In genomic region chr2:180644709-180645108, GRCh38 we compare ENCODE assay signal across 21 cellular contexts.
A peak's percentile ranks its signal among the peaks of the same experiment; 100 is the strongest.
DNase-seq lines count a peak whose midpoint lies in the region; ATAC-seq and TF ChIP-seq lines count a peak whose summit lies in the region.
"Had no signal": no experiment of that assay in that cellular context is flagged by ENCODE, and none has a peak within 500 bp of the region (broad histone marks: within the 10 kb centered on the region; RNA-seq: fewer than 3 reads in every experiment).

No MANE protein-coding gene starts in this region.

- no peaks in the 10 kb centered on the region for H3K36me3 Mint-ChIP-seq in progenitor cell of endocrine pancreas (ENCODE audit: insufficient read depth)
- H3K36me3 Mint-ChIP-seq: CD14-positive monocyte had no signal

- no peak overlapping the region for H3K27ac Mint-ChIP-seq in progenitor cell of endocrine pancreas
- H3K27ac Mint-ChIP-seq: activated naive CD4-positive, alpha-beta T cell treated with anti-CD3 and anti-CD28 coated beads for 36 hours; CD14-positive monocyte; effector memory CD8-positive, alpha-beta T cell; GM23338; T-helper 17 cell had no signal

- CTCF ChIA-PET in PC-3 (lab: Charles Lee), result no interaction called here

- DNase-seq in EL, result peak; percentile 42
- peak; percentile 91 for DNase-seq in PC-3
- peak; percentile 85 for DNase-seq in choroid plexus epithelial cell (ENCODE audit: low read depth)
- no peak for DNase-seq in mucosa of descending colon
- no peak for DNase-seq in progenitor cell of endocrine pancreas (ENCODE audit: low spot score, unreplicated experiment)
- DNase-seq in right atrium auricular region (ENCODE audit: low spot score), result no peak
- DNase-seq in ecto neural progenitor cell (ENCODE audit: low spot score), result no peak
- DNase-seq: activated CD4-positive, CD25-positive, alpha-beta regulatory T cell; activated naive CD4-positive, alpha-beta T cell treated with anti-CD3 and anti-CD28 coated beads for 36 hours; DMS79 treated with DMSO at 0.1 percent for 48 hours; effector memory CD8-positive, alpha-beta T cell; NCI-H1048; NCI-H774; stimulated activated CD4-positive, alpha-beta T cell treated with anti-CD3 and anti-CD28 coated beads, Interleukin-4, amount 100 ng/mL, for 4 hours; T-helper 17 cell; tibial artery had no signal

- no TSS peak for BruUV-seq in PC-3 (replicated peaks; lab: Mats Ljungman, UMichigan)

- H3K27me3 Mint-ChIP-seq in progenitor cell of endocrine pancreas, result no peaks in the 10 kb centered on the region

- no peaks in the 10 kb centered on the region for H4K20me1 ChIP-seq in PC-3 (ENCODE audit: low read length)

- peaks cover 22% of the 10 kb centered on the region for H3K4me1 ChIP-seq in PC-3 (ENCODE audit: insufficient read depth, low read length)
- no peaks in the 10 kb centered on the region for H3K4me1 ChIP-seq in mucosa of descending colon (ENCODE audit: low read depth)
- H3K4me1 ChIP-seq in right atrium auricular region, result no peaks in the 10 kb centered on the region

- TF ChIP-seq CTCF in PC-3 (conservative IDR thresholded peaks at IDR 0.05; ENCODE audit: low read depth, low read length), result no peak
- TF ChIP-seq CTCF in choroid plexus epithelial cell (conservative IDR thresholded peaks at IDR 0.05; ENCODE audit: low read depth, low read length), result no peak
- no peak for TF ChIP-seq CTCF in mucosa of descending colon (IDR thresholded peaks at IDR 0.05)
- no peak for TF ChIP-seq CTCF in progenitor cell of endocrine pancreas (IDR thresholded peaks at IDR 0.05; ENCODE audit: unreplicated experiment)
- no peak for TF ChIP-seq CTCF in right atrium auricular region (IDR thresholded peaks at IDR 0.05)

- H3K4me3 Mint-ChIP-seq in progenitor cell of endocrine pancreas (ENCODE audit: low read depth), result no peak overlapping the region
- H3K4me3 Mint-ChIP-seq: activated naive CD4-positive, alpha-beta T cell treated with anti-CD3 and anti-CD28 coated beads for 36 hours; CD14-positive monocyte; effector memory CD8-positive, alpha-beta T cell; GM23338; T-helper 17 cell had no signal

- no peak overlapping the region for H3K4me3 ChIP-seq in PC-3 (ENCODE audit: low read length)
- H3K4me3 ChIP-seq in choroid plexus epithelial cell (ENCODE audit: low read depth, low read length), result no peak overlapping the region
- H3K4me3 ChIP-seq in mucosa of descending colon, result no peak overlapping the region
- H3K4me3 ChIP-seq in right atrium auricular region, result no peak overlapping the region
- H3K4me3 ChIP-seq: GM23338, skin epidermis, tibial artery had no signal

- intact Hi-C loops in PC-3 (cut with micrococcal nuclease), result no loop called here
- intact Hi-C loops in mucosa of descending colon (cut with DNase I, micrococcal nuclease), result no loop called here

- H3K27me3 ChIP-seq in PC-3 (ENCODE audit: low read length) (no peaks in the 10 kb centered on the region), right atrium auricular region (no peaks in the 10 kb centered on the region)
- H3K27me3 ChIP-seq: tibial artery had no signal

- H3F3A ChIP-seq in PC-3 (ENCODE audit: low read length, unreplicated experiment), result peaks cover 7% of the 10 kb centered on the region

- H3K79me2 ChIP-seq in PC-3 (ENCODE audit: low read length), result no peaks in the 10 kb centered on the region

- peak overlapping the region; percentile 42 for H3K9ac ChIP-seq in PC-3 (ENCODE audit: low read length)

- peak; percentile 79 for ATAC-seq in PC-3
- ATAC-seq in mucosa of descending colon, result peak; percentile 95
- no peak for ATAC-seq in HG03039 (IDR thresholded peaks at IDR 0.05; ENCODE audit: unreplicated experiment)
- ATAC-seq: effector memory CD8-positive, alpha-beta T cell; GM23338; Right ventricle myocardium inferior; T-helper 17 cell had no signal

- POLR2A ChIA-PET in PC-3 (lab: Charles Lee; ENCODE audit: unreplicated experiment), result interaction anchor here (0.6 kb wide), 1 partner anchor 900 kb away, joined by 5 read pairs; no protein-coding TSS in a partner anchor

- no peaks in the 10 kb centered on the region for H3K9me2 ChIP-seq in PC-3 (replicated peaks; ENCODE audit: low read length)

- no peaks in the 10 kb centered on the region for H3K36me3 ChIP-seq in PC-3 (ENCODE audit: low read depth, low read length)
- H3K36me3 ChIP-seq in mucosa of descending colon (ENCODE audit: low read depth), result no peaks in the 10 kb centered on the region
- no peaks in the 10 kb centered on the region for H3K36me3 ChIP-seq in right atrium auricular region
- H3K36me3 ChIP-seq: tibial artery had no signal

- H2AFZ ChIP-seq in PC-3 (ENCODE audit: low read length), result no peak overlapping the region; the same call in 1 of the 2 replicates
- H2AFZ ChIP-seq: GM23338 had no signal

- peaks cover 3% of the 10 kb centered on the region for H3K9me3 Mint-ChIP-seq in progenitor cell of endocrine pancreas (ENCODE audit: low read depth)
- H3K9me3 Mint-ChIP-seq: effector memory CD8-positive, alpha-beta T cell; GM23338 had no signal

- H3K9me3 ChIP-seq in PC-3 (ENCODE audit: low read length), result no peaks in the 10 kb centered on the region
- no peaks in the 10 kb centered on the region for H3K9me3 ChIP-seq in mucosa of descending colon
- H3K9me3 ChIP-seq in right atrium auricular region, result no peaks in the 10 kb centered on the region
- H3K9me3 ChIP-seq: tibial artery had no signal

- H3K27ac ChIP-seq in PC-3 (ENCODE audit: low read length), result peak overlapping the region; percentile 87
- H3K27ac ChIP-seq in right atrium auricular region, result no peak overlapping the region
- H3K27ac ChIP-seq: skin epidermis, tibial artery had no signal

- H3K4me1 Mint-ChIP-seq in progenitor cell of endocrine pancreas (ENCODE audit: low read depth), result peaks cover 8% of the 10 kb centered on the region
- H3K4me1 Mint-ChIP-seq: CD14-positive monocyte had no signal

- peak overlapping the region; percentile 49 for H3K4me2 ChIP-seq in PC-3 (ENCODE audit: low read length)
- H3K4me2 ChIP-seq: GM23338 had no signal

Comparison
In these comparisons a context has a peak if more than half of its experiments do, and no peak if none do; other contexts are left out.
1. DNase-seq: peak in EL (single experiment), PC-3 (single experiment) and choroid plexus epithelial cell (single experiment); none in mucosa of descending colon (0 of 3), progenitor cell of endocrine pancreas (single experiment), right atrium auricular region (single experiment) and ecto neural progenitor cell (single experiment).